12 cellular contexts compared by ENCODE assay signal in the genomic region with DNA sequence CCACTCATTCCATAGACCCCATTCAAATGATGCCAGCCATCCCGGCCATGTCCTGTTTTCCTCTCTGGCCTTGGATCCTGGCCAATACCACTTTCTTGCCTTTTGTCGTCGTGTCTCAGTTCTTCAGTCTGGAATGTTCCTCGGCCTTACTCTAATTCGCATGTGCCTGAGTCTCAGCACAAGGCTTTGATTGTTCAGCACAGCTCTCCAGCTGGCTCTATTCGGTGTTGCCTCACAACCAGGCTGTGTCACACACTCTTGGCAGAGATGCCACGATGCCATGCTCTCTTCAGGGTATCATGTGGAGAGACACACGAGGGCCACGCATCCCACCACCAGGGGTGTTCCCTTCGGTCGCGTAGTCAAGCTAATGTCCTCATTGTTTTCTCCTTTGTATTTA. TPM values are rescaled to one million over a fixed set of nuclear protein-coding genes. Genes with fewer than 3 reads are reported as not detected.
DNase-seq lines count a peak whose midpoint lies in the region; TF ChIP-seq lines count a peak whose summit lies in the region.
"Had no signal": no experiment of that assay in that cellular context is flagged by ENCODE, and none has a peak within 500 bp of the region (broad histone marks: within the 10 kb centered on the region; RNA-seq: fewer than 3 reads in every experiment).

No MANE protein-coding gene starts in this region.

- no peaks in the 10 kb centered on the region for H3K9me3 Mint-ChIP-seq in neural crest cell
- H3K9me3 Mint-ChIP-seq: activated naive CD4-positive, alpha-beta T cell treated with anti-CD3 and anti-CD28 coated beads, Interleukin-2, amount 10 ng/mL, durations not matched to agents 7 days and 5 days had no signal

- peak overlapping the region; percentile 69 for H3K4me3 Mint-ChIP-seq in neural crest cell

- DNase-seq in GM23248: peak; percentile 50
- DNase-seq in dermis blood vessel endothelial cell: peak; percentile 18
- DNase-seq in neural crest cell (ENCODE audit: low read depth, low spot score): no peak
- DNase-seq in GM19240 (ENCODE audit: insufficient read length, low spot score): no peak
- no peak for DNase-seq in NCI-H446 treated with DMSO at 0.1 percent for 48 hours (lab: John Stamatoyannopoulos, UW)
- DNase-seq in activated naive CD4-positive, alpha-beta T cell treated with Interleukin-2 at 50 U/mL for 16 hours: no peak
- DNase-seq: activated CD4-positive, alpha-beta T cell treated with anti-CD3 and anti-CD28 coated beads, Interleukin-2, amount 50 U/mL, for 1 hour; NCI-H2029 had no signal

- in situ Hi-C loops in GM23248 (cut with MboI): no loop called here

- no peak overlapping the region for H3K4me2 ChIP-seq in GM23248 (ENCODE audit: unreplicated experiment)
- H3K4me2 ChIP-seq: BLaER1, KMS-11 had no signal

- peaks cover 19% of the 10 kb centered on the region for H3K4me1 Mint-ChIP-seq in neural crest cell

- no peaks in the 10 kb centered on the region for H4K20me1 ChIP-seq in GM23248 (ENCODE audit: insufficient read depth)

- H3K4me3 ChIP-seq in GM23248: no peak overlapping the region
- H3K4me3 ChIP-seq: BLaER1 had no signal

- WGBS in GM23248 (ENCODE audit: low coverage in 1 of 2, low lambda C conversion rate in 2 of 2, missing lambda C conversion rate in 2 of 2), 2 experiments: 53 to 58% methylated on average over 12 of the region's 12 CpGs

- H3K27me3 Mint-ChIP-seq in neural crest cell (ENCODE audit: low read depth): no peaks in the 10 kb centered on the region
- H3K27me3 Mint-ChIP-seq: activated naive CD4-positive, alpha-beta T cell treated with anti-CD3 and anti-CD28 coated beads, Interleukin-2, amount 10 ng/mL, durations not matched to agents 7 days and 5 days had no signal

- H3K27me3 ChIP-seq in GM23248 (replicated peaks; ENCODE audit: insufficient read depth): no peaks in the 10 kb centered on the region
- H3K27me3 ChIP-seq: BLaER1, neutrophil had no signal

- H3K9me3 ChIP-seq in GM23248 (ENCODE audit: low read depth): no peaks in the 10 kb centered on the region
- H3K9me3 ChIP-seq: BLaER1, neutrophil had no signal

- no peak for TF ChIP-seq CTCF in neural crest cell (conservative IDR thresholded peaks at IDR 0.05)

- peaks cover 8% of the 10 kb centered on the region for H3K36me3 Mint-ChIP-seq in neural crest cell (ENCODE audit: low read depth)

- peaks cover 4% of the 10 kb centered on the region for H3K4me1 ChIP-seq in GM23248 (ENCODE audit: insufficient read depth)

- H3K27ac Mint-ChIP-seq in neural crest cell (ENCODE audit: unreplicated experiment): no peak overlapping the region
- H3K27ac Mint-ChIP-seq: activated naive CD4-positive, alpha-beta T cell treated with anti-CD3 and anti-CD28 coated beads, Interleukin-2, amount 10 ng/mL, durations not matched to agents 7 days and 5 days had no signal

- H3K79me2 ChIP-seq in GM23248 (ENCODE audit: insufficient read depth): peaks cover 30% of the 10 kb centered on the region

- H3F3A ChIP-seq in GM23248 (ENCODE audit: insufficient read depth): peaks cover 19% of the 10 kb centered on the region

- no peak overlapping the region for H2AFZ ChIP-seq in GM23248

- H3K9me2 ChIP-seq in GM23248 (ENCODE audit: insufficient read depth): no peaks in the 10 kb centered on the region

- H3K27ac ChIP-seq in GM23248: no peak overlapping the region
- H3K27ac ChIP-seq: BLaER1, KMS-11, neutrophil had no signal

- 0 out of 2 replicates have a peak, but pooled peaks cover 5% of the 10 kb centered on the region for H3K36me3 ChIP-seq in GM23248 (ENCODE audit: low read depth)

- H3K9ac ChIP-seq in GM23248: no peak overlapping the region
- H3K9ac ChIP-seq: BLaER1, KMS-11 had no signal

RNA-seq across cellular contexts. Expression of a gene that starts 1.8 kb away (rescaled TPM):
- total RNA-seq in GM23248 (2014; rRNA removed; shearing (Covaris generic)): 35.9 and 36.5 TPM in 2 replicates
- 43.8 and 44.9 TPM in 2 replicates for polyA plus RNA-seq in GM23248 (2016; fragmentation: Nextera tagmentation; extraction: Ambion mirVana)
- total RNA-seq in dermis blood vessel endothelial cell (35.4 and 38.3 TPM in 2 replicates), neural crest cell (35.3 and 36.5 TPM in 2 replicates)

RNA-seq across cellular contexts. Expression of a gene that starts 21.1 kb away (rescaled TPM):
- 12.3 and 21.5 TPM in 2 replicates for total RNA-seq in GM23248 (2014; rRNA removed; shearing (Covaris generic))
- polyA plus RNA-seq in GM23248 (2016; fragmentation: Nextera tagmentation; extraction: Ambion mirVana): 18.0 and 20.9 TPM in 2 replicates
- 15.1 and 19.3 TPM in 2 replicates for total RNA-seq in dermis blood vessel endothelial cell
- total RNA-seq in neural crest cell: 19.4 and 20.1 TPM in 2 replicates

RNA-seq across cellular contexts. Expression of a gene that starts 30.0 kb away (rescaled TPM):
- total RNA-seq in GM23248 (2014; rRNA removed; shearing (Covaris generic)): 52.4 and 65.9 TPM in 2 replicates
- 28.9 and 29.1 TPM in 2 replicates for polyA plus RNA-seq in GM23248 (2016; fragmentation: Nextera tagmentation; extraction: Ambion mirVana)
- total RNA-seq in dermis blood vessel endothelial cell (37.4 and 43.1 TPM in 2 replicates), neural crest cell (64.2 and 67.6 TPM in 2 replicates)

RNA-seq across cellular contexts. Expression of a gene that starts 30.3 kb away (rescaled TPM):
- total RNA-seq in GM23248 (2014; rRNA removed; shearing (Covaris generic)): 16.3 and 24.2 TPM in 2 replicates
- 35.1 and 35.6 TPM in 2 replicates for polyA plus RNA-seq in GM23248 (2016; fragmentation: Nextera tagmentation; extraction: Ambion mirVana)
- total RNA-seq in dermis blood vessel endothelial cell: 25.6 and 27.4 TPM in 2 replicates
- total RNA-seq in neural crest cell: 42.0 and 42.3 TPM in 2 replicates

RNA-seq across cellular contexts. Expression of a gene that starts 42.3 kb away (rescaled TPM):
- not detected in 2 replicates for total RNA-seq in GM23248 (2014; rRNA removed; shearing (Covaris generic))
- polyA plus RNA-seq in GM23248 (2016; fragmentation: Nextera tagmentation; extraction: Ambion mirVana): 0.30 and 0.46 TPM in 2 replicates
- total RNA-seq in dermis blood vessel endothelial cell (0.14 and 0.17 TPM in 2 replicates), neural crest cell (0.56 and 0.82 TPM in 2 replicates)

Comparison
In these comparisons a context has a peak if more than half of its experiments do, and no peak if none do; other contexts are left out.
1. DNase-seq: peak in GM23248 (single experiment) and dermis blood vessel endothelial cell (single experiment); none in neural crest cell (single experiment), GM19240 (single experiment), NCI-H446 treated with DMSO at 0.1 percent for 48 hours (single experiment) and activated naive CD4-positive, alpha-beta T cell treated with Interleukin-2 at 50 U/mL for 16 hours (single experiment).